In genomic region chr6:78746457-78746856, GRCh38 we compare ENCODE assay signal across 30 cellular contexts.
DNase-seq lines count a peak whose midpoint lies in the region; ATAC-seq, FAIRE-seq and TF ChIP-seq lines count a peak whose summit lies in the region.
"Had no signal": no experiment of that assay in that cellular context is flagged by ENCODE, and none has a peak within 500 bp of the region (broad histone marks: within the 10 kb centered on the region; RNA-seq: fewer than 3 reads in every experiment).

No MANE protein-coding gene starts in this region.

- no peaks in the 10 kb centered on the region for H3K27me3 ChIP-seq in HepG2 (ENCODE audit: control insufficient read depth in 1 of 2, insufficient read depth in 2 of 2, low read length in 2 of 2)
- H3K27me3 ChIP-seq in right lobe of liver: no peaks in the 10 kb centered on the region
- no peaks in the 10 kb centered on the region for H3K27me3 ChIP-seq in fibroblast of lung (ENCODE audit: control insufficient read depth, insufficient read depth, low read length)
- H3K27me3 ChIP-seq: BLaER1, heart right ventricle, SJCRH30 had no signal

- H3K4me3 ChIP-seq in HepG2 (replicated peaks in 1 of 3; ENCODE audit: insufficient read depth in 1 of 3, low read depth in 2 of 3, low read length in 3 of 3) (no peak overlapping the region), right lobe of liver (no peak overlapping the region), SK-N-MC (peak overlapping the region; percentile 69), fibroblast of lung (replicated peaks in 1 of 4; ENCODE audit: control extremely low read depth in 1 of 4, insufficient read depth in 1 of 4, low read depth in 3 of 4, low read length in 4 of 4) (no peak overlapping the region)
- H3K4me3 ChIP-seq: BLaER1, heart right ventricle, SJCRH30, smooth muscle cell had no signal

- H3K79me2 ChIP-seq in HepG2 (ENCODE audit: insufficient read depth, low read length): no peaks in the 10 kb centered on the region
- H3K79me2 ChIP-seq in fibroblast of lung (ENCODE audit: control insufficient read depth, insufficient read depth, low read length): no peaks in the 10 kb centered on the region

- TF ChIP-seq RAD21 in HepG2 (CRISPR knock-in tag; IDR thresholded peaks at IDR 0.05): no peak

- no peak overlapping the region for H3K9ac ChIP-seq in HepG2 (ENCODE audit: insufficient read depth, low read depth, low read length)
- H3K9ac ChIP-seq in SK-N-MC (ENCODE audit: insufficient read length): peak overlapping the region; percentile 3
- no peak overlapping the region for H3K9ac ChIP-seq in fibroblast of lung (ENCODE audit: insufficient read depth, low read length)
- H3K9ac ChIP-seq: BLaER1 had no signal

- ATAC-seq in HepG2: no peak
- no peak for ATAC-seq in right lobe of liver
- no peak for ATAC-seq in GM21619 (IDR thresholded peaks at IDR 0.05; ENCODE audit: unreplicated experiment)
- ATAC-seq: activated naive CD8-positive, alpha-beta T cell treated with anti-CD3 and anti-CD28 coated beads, Interleukin-2, amount 50 U/mL, for 24 hours; HCT116; heart right ventricle; naive thymus-derived CD8-positive, alpha-beta T cell; Panc1; stimulated activated effector memory CD8-positive, alpha-beta T cell treated with anti-CD3 and anti-CD28 coated beads, Interleukin-12 subunit alpha, Interleukin-12 subunit beta, amount 100 ng/mL, for 72 hours had no signal

- POLR2A ChIA-PET in HepG2 (lab: Yijun Ruan, JAX): no interaction called here

- H3K4me1 ChIP-seq in HepG2 (ENCODE audit: insufficient read depth, low read length) (no peaks in the 10 kb centered on the region), right lobe of liver (no peaks in the 10 kb centered on the region), fibroblast of lung (ENCODE audit: control insufficient read depth, extremely low read depth, insufficient read depth, low read length) (no peaks in the 10 kb centered on the region)
- H3K4me1 ChIP-seq: BLaER1, heart right ventricle, SJCRH30 had no signal

- TF ChIP-seq EP300 in HepG2 (IDR thresholded peaks at IDR 0.05; ENCODE audit: low read depth in 2 of 2, low read length in 2 of 2) (no peak), HepG2 (CRISPR knock-in tag; IDR thresholded peaks at IDR 0.05; ENCODE audit: borderline replicate concordance) (no peak)

- no peak overlapping the region for H2AFZ ChIP-seq in HepG2 (ENCODE audit: low read length)
- H2AFZ ChIP-seq in fibroblast of lung (ENCODE audit: low read length): no peak overlapping the region

- H3K36me3 ChIP-seq in HepG2 (replicated peaks in 1 of 2; ENCODE audit: control insufficient read depth in 1 of 2, insufficient read depth in 2 of 2, low read length in 2 of 2) (no peaks in the 10 kb centered on the region), right lobe of liver (no peaks in the 10 kb centered on the region), SK-N-MC (ENCODE audit: insufficient read depth, low read length) (peaks cover 3% of the 10 kb centered on the region; the same call in 1 of the 2 replicates), fibroblast of lung (ENCODE audit: control insufficient read depth, insufficient read depth, low read length) (no peaks in the 10 kb centered on the region)
- H3K36me3 ChIP-seq: BLaER1, heart right ventricle, SJCRH30 had no signal

- CTCF ChIA-PET in HepG2 (lab: Yijun Ruan, JAX; ENCODE audit: low intra/inter-chr PET ratio, low total read pairs): no interaction called here

- H3K9me3 ChIP-seq in HepG2 (ENCODE audit: low read length) (peaks cover 43% of the 10 kb centered on the region), right lobe of liver (peaks cover 0 to 14% (median 0%) of the 10 kb centered on the region in 4 donors), SK-N-MC (ENCODE audit: low read depth, low read length) (peaks cover 19% of the 10 kb centered on the region; the same call in 1 of the 2 replicates), fibroblast of lung (ENCODE audit: control insufficient read depth, insufficient read depth, low read depth, low read length) (no peaks in the 10 kb centered on the region)
- H3K9me3 ChIP-seq: BLaER1, SJCRH30 had no signal

- no peak overlapping the region for H3K27ac ChIP-seq in HepG2 (ENCODE audit: extremely low read length, insufficient read depth, low read length)
- no peak overlapping the region for H3K27ac ChIP-seq in right lobe of liver
- H3K27ac ChIP-seq in SK-N-MC: peak overlapping the region; percentile 98
- no peak overlapping the region for H3K27ac ChIP-seq in fibroblast of lung (ENCODE audit: insufficient read depth, low read length)
- H3K27ac ChIP-seq: 22Rv1, BLaER1, heart right ventricle, SJCRH30 had no signal

- TF ChIP-seq POLR2A in HepG2 (IDR thresholded peaks at IDR 0.05; ENCODE audit: insufficient read depth in 1 of 2, low read depth in 2 of 2, low read length in 2 of 2): no peak
- no peak for TF ChIP-seq POLR2A in right lobe of liver (IDR thresholded peaks at IDR 0.05)

- H3K4me2 ChIP-seq in HepG2 (ENCODE audit: low read depth, low read length): no peak overlapping the region
- H3K4me2 ChIP-seq in fibroblast of lung (ENCODE audit: extremely low read depth, insufficient read depth, low read length): no peak overlapping the region
- H3K4me2 ChIP-seq: BLaER1, smooth muscle cell had no signal

- WGBS in HepG2 (ENCODE audit: low lambda C conversion rate): 3% methylated on average over 2 of the region's 2 CpGs
- 60% methylated on average over 2 of the region's 2 CpGs for WGBS in right lobe of liver (ENCODE audit: insufficient coverage, low coverage, low lambda C conversion rate, missing lambda C conversion rate)

- in situ Hi-C loops in HepG2 (cut with HindIII; ENCODE audit: extremely low pct_ligation_motif_present, low pct_unique_long_range_greater_than_20kb): no loop called here

- FAIRE-seq in HepG2 (lab: Jason Lieb, UNC): no peak
- FAIRE-seq: GM12892 had no signal

- TF ChIP-seq CTCF in HepG2 (CRISPR knock-in tag; IDR thresholded peaks at IDR 0.05) (no peak), right lobe of liver (IDR thresholded peaks at IDR 0.05) (no peak), fibroblast of lung (conservative IDR thresholded peaks at IDR 0.05 in 1 of 2, IDR thresholded peaks at IDR 0.05 in 1 of 2; ENCODE audit: low read depth in 1 of 2, low read length in 2 of 2) (no peak)

- BruUV-seq in HepG2 (replicated peaks; lab: Mats Ljungman, UMichigan): no TSS peak

- H4K20me1 ChIP-seq in HepG2 (ENCODE audit: insufficient read depth, low read length): no peaks in the 10 kb centered on the region
- H4K20me1 ChIP-seq in fibroblast of lung (ENCODE audit: control insufficient read depth, extremely low read depth, insufficient read depth, low read length): no peaks in the 10 kb centered on the region
- H4K20me1 ChIP-seq: BLaER1 had no signal

- DNase-seq in HepG2 (ENCODE audit: low spot score): no peak
- DNase-seq in right lobe of liver: no peak
- peak; percentile 79 for DNase-seq in SK-N-MC (ENCODE audit: low read depth, low spot score)
- DNase-seq in fibroblast of lung (ENCODE audit: low read depth in 2 of 2): peak; percentile 1 to 75
- DNase-seq in stromal cell of bone marrow (ENCODE audit: low read depth): peak; percentile 43
- no peak for DNase-seq in NK-92 treated with Interleukin-12 subunit alpha and Interleukin-12 subunit beta, amount 100 ng/mL, for 24 hours (lab: John Stamatoyannopoulos, UW)
- no peak for DNase-seq in NOMO-1 treated with DMSO at 0.1 percent for 48 hours (lab: John Stamatoyannopoulos, UW; ENCODE audit: unreplicated experiment)
- DNase-seq: activated CD8-positive, alpha-beta memory T cell treated with anti-CD3 and anti-CD28 coated beads for 24 hours; activated gamma-delta T cell treated with Interleukin-2 at 50 U/mL for 16 hours; activated naive CD8-positive, alpha-beta T cell treated with anti-CD3 and anti-CD28 coated beads, Interleukin-2, amount 50 U/mL, for 24 hours; activated T-cell treated with anti-CD3 and anti-CD28 coated beads, Interleukin-2, amount 50 U/mL, for 24 hours; DMS79 treated with DMSO at 0.1 percent for 48 hours; effector CD8-positive, alpha-beta T cell; erythroblast; heart right ventricle; naive thymus-derived CD8-positive, alpha-beta T cell; NCI-H1436 treated with DMSO at 0.1 percent for 48 hours; NCI-H2171; NCI-H510A treated with DMSO at 0.1 percent for 48 hours; occipital lobe; SJCRH30; stimulated activated CD4-positive, alpha-beta T cell treated with anti-CD3 and anti-CD28 coated beads, Interleukin-2, amount 100 ng/mL, for 48 hours had no signal

- intact Hi-C loops in HepG2 (cut with micrococcal nuclease; ENCODE audit: unreplicated experiment) (no loop called here), right lobe of liver (cut with DNase I) (no loop called here)

TF ChIP-seq in HepG2, 621 proteins besides CTCF, POLR2A, EP300 and RAD21:
- TF ChIP-seq HOXA5 (CRISPR knock-in tag; IDR thresholded peaks at IDR 0.05): no peak
- TF ChIP-seq ZFX (CRISPR knock-in tag; IDR thresholded peaks at IDR 0.05; ENCODE audit: low read depth): no peak
- TF ChIP-seq MAFK (conservative IDR thresholded peaks at IDR 0.05 in 1 of 2, IDR thresholded peaks at IDR 0.05 in 1 of 2; ENCODE audit: low read length in 2 of 2): peak; percentile 59 to 79
- peak; percentile 83 for TF ChIP-seq NFE2L2 (IDR thresholded peaks at IDR 0.05; ENCODE audit: low read length)
- TF ChIP-seq MAFF (IDR thresholded peaks at IDR 0.05; ENCODE audit: low read depth, low read length): peak; percentile 59
- TF ChIP-seq ZNF709 (CRISPR knock-in tag; IDR thresholded peaks at IDR 0.05): no peak
- no peak for TF ChIP-seq ZNF326 (CRISPR knock-in tag; IDR thresholded peaks at IDR 0.05; ENCODE audit: borderline replicate concordance)
- TF ChIP-seq, protein P1, sequence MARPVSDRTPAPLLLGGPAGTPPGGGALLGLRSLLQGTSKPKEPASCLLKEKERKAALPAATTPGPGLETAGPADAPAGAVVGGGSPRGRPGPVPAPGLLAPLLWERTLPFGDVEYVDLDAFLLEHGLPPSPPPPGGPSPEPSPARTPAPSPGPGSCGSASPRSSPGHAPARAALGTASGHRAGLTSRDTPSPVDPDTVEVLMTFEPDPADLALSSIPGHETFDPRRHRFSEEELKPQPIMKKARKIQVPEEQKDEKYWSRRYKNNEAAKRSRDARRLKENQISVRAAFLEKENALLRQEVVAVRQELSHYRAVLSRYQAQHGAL (CRISPR knock-in tag; IDR thresholded peaks at IDR 0.05; ENCODE audit: not compliant biosample characterization): no peak
- TF ChIP-seq ZNF644 (CRISPR knock-in tag; IDR thresholded peaks at IDR 0.05; ENCODE audit: low read depth): no peak
- TF ChIP-seq ZBTB38 (CRISPR knock-in tag; IDR thresholded peaks at IDR 0.05): no peak

Comparison
In these comparisons a context has a peak if more than half of its experiments do, and no peak if none do; other contexts are left out.
1. DNase-seq: peak in SK-N-MC (single experiment), fibroblast of lung (2 of 2) and stromal cell of bone marrow (single experiment); none in HepG2 (single experiment), right lobe of liver (0 of 3), NK-92 treated with Interleukin-12 subunit alpha and Interleukin-12 subunit beta, amount 100 ng/mL, for 24 hours (single experiment) and NOMO-1 treated with DMSO at 0.1 percent for 48 hours (single experiment).